15 cellular contexts compared by ENCODE assay signal in genomic region chr17:45389354-45389753, GRCh38. TPM values are rescaled to one million over a fixed set of nuclear protein-coding genes. Genes with fewer than 3 reads are reported as not detected.
DNase-seq lines count a peak whose midpoint lies in the region; ATAC-seq and TF ChIP-seq lines count a peak whose summit lies in the region.
"Had no signal": no experiment of that assay in that cellular context is flagged by ENCODE, and none has a peak within 500 bp of the region (broad histone marks: within the 10 kb centered on the region; RNA-seq: fewer than 3 reads in every experiment).

No MANE protein-coding gene starts in this region.

- POLR2A ChIA-PET in activated naive CD8-positive, alpha-beta T cell treated with anti-CD3 and anti-CD28 coated beads, Interleukin-2, amount 10 ng/mL, durations not matched to agents 7 days and 5 days (lab: Charles Lee) = interaction anchor here (0.9 to 1.4 kb wide), 4 partner anchors 20 to 170 kb away, joined by 3 to 7 read pairs (median 4); partner anchors contain the start of gene MAP3K14

- no peak overlapping the region for H3K4me2 ChIP-seq in GM23338
- peak overlapping the region; percentile 16; the same call in 1 of the 2 replicates for H3K4me2 ChIP-seq in OCI-LY3 (ENCODE audit: low read length)
- no peak overlapping the region for H3K4me2 ChIP-seq in neuronal stem cell (ENCODE audit: insufficient read depth, low read length, poor library complexity, severe bottlenecking)

- no peaks in the 10 kb centered on the region for H3K9me2 ChIP-seq in GM23338 (ENCODE audit: insufficient read depth)

- H2AFZ ChIP-seq in GM23338 (peak overlapping the region; percentile 72; the same call in 1 of the 2 replicates), OCI-LY3 (ENCODE audit: low read depth, low read length) (no peak overlapping the region), neuronal stem cell (ENCODE audit: low read length) (no peak overlapping the region)

- peak overlapping the region; percentile 39 for H3K27ac Mint-ChIP-seq in activated naive CD8-positive, alpha-beta T cell treated with anti-CD3 and anti-CD28 coated beads, Interleukin-2, amount 10 ng/mL, durations not matched to agents 7 days and 5 days
- no peak overlapping the region for H3K27ac Mint-ChIP-seq in activated naive CD8-positive, alpha-beta T cell treated with anti-CD3 and anti-CD28 coated beads for 36 hours
- no peak overlapping the region for H3K27ac Mint-ChIP-seq in GM23338
- H3K27ac Mint-ChIP-seq: B cell; CD8-positive, alpha-beta T cell; IgD-negative memory B cell had no signal

- no peaks in the 10 kb centered on the region for H3K9me3 Mint-ChIP-seq in activated naive CD8-positive, alpha-beta T cell treated with anti-CD3 and anti-CD28 coated beads, Interleukin-2, amount 10 ng/mL, durations not matched to agents 7 days and 5 days
- no peaks in the 10 kb centered on the region for H3K9me3 Mint-ChIP-seq in activated naive CD8-positive, alpha-beta T cell treated with anti-CD3 and anti-CD28 coated beads for 36 hours
- no peaks in the 10 kb centered on the region; the same call in 2 of the 3 replicates for H3K9me3 Mint-ChIP-seq in GM23338
- H3K9me3 Mint-ChIP-seq: CD8-positive, alpha-beta T cell; IgD-negative memory B cell had no signal

- peaks cover 34% of the 10 kb centered on the region for H3K4me1 Mint-ChIP-seq in activated naive CD8-positive, alpha-beta T cell treated with anti-CD3 and anti-CD28 coated beads, Interleukin-2, amount 10 ng/mL, durations not matched to agents 7 days and 5 days
- peaks cover 22% of the 10 kb centered on the region for H3K4me1 Mint-ChIP-seq in activated naive CD8-positive, alpha-beta T cell treated with anti-CD3 and anti-CD28 coated beads for 36 hours
- H3K4me1 Mint-ChIP-seq in GM23338 = peaks cover 10% of the 10 kb centered on the region

- peak overlapping the region; percentile 13 for H2AK5ac ChIP-seq in neuronal stem cell (ENCODE audit: low read depth, low read length)

- H3K14ac ChIP-seq in neuronal stem cell (ENCODE audit: low read length) = no peak overlapping the region

- intact Hi-C loops in ovary (cut with DNase I) = loop anchor here in 2 of 4 donors (5.0 to 10.0 kb wide), 3 partner anchors 112 to 167 kb away; partner anchors contain the start of gene FMNL1 (in 2 of the 2)

- H2BK5ac ChIP-seq in neuronal stem cell (ENCODE audit: low read length) = no peak overlapping the region

- H2BK15ac ChIP-seq in neuronal stem cell (ENCODE audit: low read length) = no peak overlapping the region

- WGBS in neuronal stem cell (ENCODE audit: extremely low coverage in 2 of 2, insufficient read length in 2 of 2, insufficient replicate concordance in 1 of 2), 2 donors = no CpG with 5 or more reads among the region's 3 CpGs
- WGBS in ovary, 3 donors = 17 to 40% (median 32%) methylated on average over 3 of the region's 3 CpGs

- peak overlapping the region; percentile 38 for H3K23ac ChIP-seq in neuronal stem cell (ENCODE audit: low read depth, low read length, poor library complexity)

- no peak overlapping the region for H4K91ac ChIP-seq in neuronal stem cell (ENCODE audit: low read depth, low read length, poor library complexity)

- H3K27me3 Mint-ChIP-seq in activated naive CD8-positive, alpha-beta T cell treated with anti-CD3 and anti-CD28 coated beads, Interleukin-2, amount 10 ng/mL, durations not matched to agents 7 days and 5 days = peaks cover 7% of the 10 kb centered on the region
- peaks cover 12% of the 10 kb centered on the region for H3K27me3 Mint-ChIP-seq in activated naive CD8-positive, alpha-beta T cell treated with anti-CD3 and anti-CD28 coated beads for 36 hours
- peaks cover 19% of the 10 kb centered on the region for H3K27me3 Mint-ChIP-seq in GM23338 (ENCODE audit: insufficient read depth, low read depth, poor library complexity)

- H4K20me1 ChIP-seq in GM23338 (replicated peaks; ENCODE audit: insufficient read depth) = no peaks in the 10 kb centered on the region
- H4K20me1 ChIP-seq in OCI-LY3 (ENCODE audit: insufficient read depth, low read length) = no peaks in the 10 kb centered on the region

- no peak overlapping the region for H2BK120ac ChIP-seq in neuronal stem cell (ENCODE audit: low read depth, low read length)

- H3K4me1 ChIP-seq in GM23338 (ENCODE audit: insufficient read depth) (no peaks in the 10 kb centered on the region; the same call in 1 of the 2 replicates), OCI-LY3 (ENCODE audit: low read length) (peaks cover 27% of the 10 kb centered on the region), neuronal stem cell (ENCODE audit: control insufficient read depth in 2 of 2, insufficient read depth in 1 of 2, low read depth in 1 of 2, low read length in 2 of 2) (peaks cover 0 to 7% of the 10 kb centered on the region in 2 donors), ovary (ENCODE audit: insufficient read depth) (no peaks in the 10 kb centered on the region)

- no peak for ATAC-seq in activated naive CD8-positive, alpha-beta T cell treated with anti-CD3 and anti-CD28 coated beads, Interleukin-2, amount 10 ng/mL, durations not matched to agents 7 days and 5 days (ENCODE audit: low read depth)
- ATAC-seq in GM23338 (peak; percentile 13; the same call in 2 of the 3 replicates), HG03039 (IDR thresholded peaks at IDR 0.05; ENCODE audit: unreplicated experiment) (no peak)
- ATAC-seq: CD8-positive, alpha-beta T cell; HCT116 had no signal

- no peak for TF ChIP-seq POLR2A in ovary (IDR thresholded peaks at IDR 0.05)

- H3K4ac ChIP-seq in neuronal stem cell (ENCODE audit: low read length) = no peak overlapping the region

- no peak for DNase-seq in activated naive CD8-positive, alpha-beta T cell treated with anti-CD3 and anti-CD28 coated beads, Interleukin-2, amount 10 ng/mL, durations not matched to agents 7 days and 5 days
- no peak for DNase-seq in activated naive CD8-positive, alpha-beta T cell treated with anti-CD3 and anti-CD28 coated beads for 36 hours
- DNase-seq in GM23338 (ENCODE audit: low spot score) (no peak), neuronal stem cell (ENCODE audit: low spot score) (no peak), ovary (no peak), NCI-H510A treated with DMSO at 0.1 percent for 48 hours (lab: John Stamatoyannopoulos, UW) (no peak)
- DNase-seq: CD8-positive, alpha-beta T cell; COR-L47; DMS153; DMS79 treated with DMSO at 0.1 percent for 48 hours had no signal

- H3K36me3 ChIP-seq in GM23338 (ENCODE audit: insufficient read depth) (no peaks in the 10 kb centered on the region), OCI-LY3 (replicated peaks; ENCODE audit: low read depth, low read length) (peaks cover 4% of the 10 kb centered on the region), neuronal stem cell (replicated peaks in 1 of 2; ENCODE audit: control insufficient read depth in 2 of 2, insufficient read depth in 2 of 2, low read length in 2 of 2) (no peaks in the 10 kb centered on the region), ovary (no peaks in the 10 kb centered on the region)

- H3K4me3 Mint-ChIP-seq in activated naive CD8-positive, alpha-beta T cell treated with anti-CD3 and anti-CD28 coated beads, Interleukin-2, amount 10 ng/mL, durations not matched to agents 7 days and 5 days = no peak overlapping the region
- H3K4me3 Mint-ChIP-seq in activated naive CD8-positive, alpha-beta T cell treated with anti-CD3 and anti-CD28 coated beads for 36 hours = no peak overlapping the region
- H3K4me3 Mint-ChIP-seq in GM23338 = no peak overlapping the region
- H3K4me3 Mint-ChIP-seq: B cell; CD8-positive, alpha-beta T cell; IgD-negative memory B cell had no signal

- no peak overlapping the region for H3K27ac ChIP-seq in GM23338 (ENCODE audit: low read depth)
- H3K27ac ChIP-seq in OCI-LY3 (ENCODE audit: low read length) = no peak overlapping the region
- H3K27ac ChIP-seq in neuronal stem cell (replicated peaks; ENCODE audit: low read length) = no peak overlapping the region
- H3K27ac ChIP-seq in ovary = no peak overlapping the region

- no peak overlapping the region for H2BK12ac ChIP-seq in neuronal stem cell (ENCODE audit: low read length)

- no peak overlapping the region for H4K8ac ChIP-seq in neuronal stem cell (ENCODE audit: low read depth, low read length)

- no peaks in the 10 kb centered on the region for H3F3A ChIP-seq in GM23338 (replicated peaks; ENCODE audit: low read depth)

- H3K27me3 ChIP-seq in GM23338 (ENCODE audit: insufficient read depth) (no peaks in the 10 kb centered on the region), OCI-LY3 (ENCODE audit: low read depth, low read length) (peaks cover 21% of the 10 kb centered on the region), neuronal stem cell (ENCODE audit: control insufficient read depth in 3 of 3, insufficient read depth in 3 of 3, low read depth in 1 of 3, low read length in 3 of 3) (peaks cover 0 to 42% (median 0%) of the 10 kb centered on the region in 3 experiments), ovary (no peaks in the 10 kb centered on the region)

- no peaks in the 10 kb centered on the region for H3K9me3 ChIP-seq in OCI-LY3 (ENCODE audit: insufficient read depth, low read length)
- H3K9me3 ChIP-seq in neuronal stem cell (replicated peaks in 1 of 2; ENCODE audit: control insufficient read depth in 2 of 2, insufficient read depth in 1 of 2, low read depth in 1 of 2, low read length in 2 of 2) = no peaks in the 10 kb centered on the region
- no peaks in the 10 kb centered on the region for H3K9me3 ChIP-seq in ovary

- H3K4me3 ChIP-seq in GM23338 (no peak overlapping the region), OCI-LY3 (ENCODE audit: low read length) (no peak overlapping the region), neuronal stem cell (ENCODE audit: low read length in 2 of 2) (no peak overlapping the region), ovary (no peak overlapping the region)

- TF ChIP-seq EP300 in ovary (IDR thresholded peaks at IDR 0.05) = no peak

- H3K79me2 ChIP-seq in GM23338 (replicated peaks; ENCODE audit: insufficient read depth) (no peaks in the 10 kb centered on the region), OCI-LY3 (ENCODE audit: low read length) (no peaks in the 10 kb centered on the region)

- TF ChIP-seq CTCF in GM23338 (conservative IDR thresholded peaks at IDR 0.05; ENCODE audit: low read depth in 2 of 2) (no peak), OCI-LY3 (IDR thresholded peaks at IDR 0.05; ENCODE audit: low read depth, low read length) (no peak), ovary (IDR thresholded peaks at IDR 0.05) (no peak)

- no peaks in the 10 kb centered on the region for H3K36me3 Mint-ChIP-seq in activated naive CD8-positive, alpha-beta T cell treated with anti-CD3 and anti-CD28 coated beads, Interleukin-2, amount 10 ng/mL, durations not matched to agents 7 days and 5 days
- H3K36me3 Mint-ChIP-seq in activated naive CD8-positive, alpha-beta T cell treated with anti-CD3 and anti-CD28 coated beads for 36 hours = no peaks in the 10 kb centered on the region
- no peaks in the 10 kb centered on the region for H3K36me3 Mint-ChIP-seq in GM23338 (ENCODE audit: low read depth)

- H3K18ac ChIP-seq in neuronal stem cell (ENCODE audit: low read length) = peak overlapping the region; percentile 78

- H3K9ac ChIP-seq in OCI-LY3 (ENCODE audit: low read length) = no peak overlapping the region
- H3K9ac ChIP-seq in neuronal stem cell (ENCODE audit: low read depth, low read length, poor library complexity) = peak overlapping the region; percentile 30

- no peaks in the 10 kb centered on the region for H3K79me1 ChIP-seq in neuronal stem cell (ENCODE audit: low read depth, low read length)

RNA-seq across cellular contexts. Expression of gene ARHGAP27, which starts 43.3 kb away (rescaled TPM):
- total RNA-seq in activated naive CD8-positive, alpha-beta T cell treated with anti-CD3 and anti-CD28 coated beads, Interleukin-2, amount 10 ng/mL, durations not matched to agents 7 days and 5 days = 100 to 1,000 TPM in 1 of 2 experiments, 10 to 100 TPM in 1; 99.8 to 114 TPM
- 10 to 100 TPM; 33.3 to 35.8 TPM for total RNA-seq in activated naive CD8-positive, alpha-beta T cell treated with anti-CD3 and anti-CD28 coated beads for 36 hours
- 14.3 and 17.7 TPM in 2 replicates for total RNA-seq in GM23338 (2014; rRNA removed; shearing (Covaris generic))
- polyA plus RNA-seq in GM23338 (2016; fragmentation: Nextera tagmentation; extraction: Ambion mirVana) (5.3 and 5.9 TPM in 2 replicates), ovary (10 to 100 TPM in 1 of 2 donors, 1 to 10 TPM in 1; 3.8 to 10.1 TPM)
- 1.5 TPM for polyA plus RNA-seq in neuronal stem cell (2013, experiment 1 of 2)
- polyA plus RNA-seq in neuronal stem cell (2013, experiment 2 of 2) = 1.4 TPM
- 10 to 100 TPM in 3 of 7 donors, 1 to 10 TPM in 4; 3.7 to 41.7 (median 8.7) TPM for total RNA-seq in ovary
